In the genomic region with DNA sequence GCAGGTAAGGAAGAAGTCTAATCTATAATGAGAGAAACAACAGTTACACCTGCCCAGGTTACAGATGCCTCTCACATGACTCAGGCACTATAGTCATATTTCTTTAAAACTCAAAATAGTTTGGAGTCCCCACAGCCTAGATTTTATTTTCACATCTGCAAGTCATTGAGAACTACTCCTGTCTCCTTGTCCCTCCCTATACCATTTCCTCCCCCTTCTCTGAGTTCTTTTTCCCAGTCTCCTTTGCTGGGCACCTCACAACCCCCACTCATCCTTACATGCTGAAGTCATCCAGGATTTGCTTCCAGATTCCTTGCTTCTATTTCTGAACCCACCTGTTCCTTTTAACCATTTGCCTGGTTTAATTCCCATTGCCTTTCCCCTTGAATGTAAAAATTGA, we compare ENCODE assay signal across 14 cellular contexts.
DNase-seq lines count a peak whose midpoint lies in the region; ATAC-seq and TF ChIP-seq lines count a peak whose summit lies in the region.
"Had no signal": no experiment of that assay in that cellular context is flagged by ENCODE, and none has a peak within 500 bp of the region (broad histone marks: within the 10 kb centered on the region; RNA-seq: fewer than 3 reads in every experiment).

No MANE protein-coding gene starts in this region.

- H3K27ac ChIP-seq in GM23338 (ENCODE audit: low read depth) (no peak overlapping the region), esophagus muscularis mucosa (replicated peaks in 1 of 4) (no peak overlapping the region), WERI-Rb-1 (no peak overlapping the region), aorta (ENCODE audit: low read depth in 1 of 2, low read length in 2 of 2) (no peak overlapping the region)
- H3K27ac ChIP-seq: A549 had no signal

- no peaks in the 10 kb centered on the region for H3K79me2 ChIP-seq in GM23338 (replicated peaks; ENCODE audit: insufficient read depth)

- peaks cover 10% of the 10 kb centered on the region for H3K27me3 Mint-ChIP-seq in GM23338 (ENCODE audit: insufficient read depth, low read depth, poor library complexity)

- no peak overlapping the region for H2AFZ ChIP-seq in GM23338

- H3K4me3 Mint-ChIP-seq in GM23338: no peak overlapping the region
- H3K4me3 Mint-ChIP-seq: CD14-positive monocyte; CD8-positive, alpha-beta T cell had no signal

- TF ChIP-seq CTCF in GM23338 (conservative IDR thresholded peaks at IDR 0.05; ENCODE audit: low read depth in 2 of 2): no peak
- no peak for TF ChIP-seq CTCF in esophagus muscularis mucosa (IDR thresholded peaks at IDR 0.05)
- no peak for TF ChIP-seq CTCF in WERI-Rb-1 (IDR thresholded peaks at IDR 0.05; ENCODE audit: low read depth, low read length)

- peaks cover 15% of the 10 kb centered on the region; the same call in 1 of the 2 replicates for H3K9me2 ChIP-seq in GM23338 (ENCODE audit: insufficient read depth)

- H3K4me3 ChIP-seq in GM23338: no peak overlapping the region
- H3K4me3 ChIP-seq in esophagus muscularis mucosa: no peak overlapping the region
- no peak overlapping the region for H3K4me3 ChIP-seq in WERI-Rb-1 (ENCODE audit: low read depth, low read length)
- no peak overlapping the region for H3K4me3 ChIP-seq in aorta (ENCODE audit: low read length in 2 of 2)
- H3K4me3 ChIP-seq: A549 had no signal

- intact Hi-C loops in esophagus muscularis mucosa (cut with DNase I) (loop anchor here (5.0 kb wide), 1 partner anchor 623 kb away; the partner anchor contains the start of gene SCG2), aorta (cut with DNase I) (loop anchor here in 1 of 2 donors (10.0 kb wide), 1 partner anchor 476 kb away; no protein-coding TSS in a partner anchor)

- H3F3A ChIP-seq in GM23338 (replicated peaks; ENCODE audit: low read depth): no peaks in the 10 kb centered on the region

- no peak overlapping the region for H3K4me2 ChIP-seq in GM23338
- H3K4me2 ChIP-seq: A549 had no signal

- H3K27me3 ChIP-seq in GM23338 (ENCODE audit: insufficient read depth) (no peaks in the 10 kb centered on the region), esophagus muscularis mucosa (no peaks in the 10 kb centered on the region), WERI-Rb-1 (ENCODE audit: insufficient read depth, low read depth, severe bottlenecking) (no peaks in the 10 kb centered on the region), aorta (ENCODE audit: control insufficient read depth in 1 of 2, insufficient read depth in 2 of 2, low read length in 1 of 2) (no peaks in the 10 kb centered on the region)

- H3K9me3 ChIP-seq in esophagus muscularis mucosa (no peaks in the 10 kb centered on the region), WERI-Rb-1 (ENCODE audit: severe bottlenecking) (no peaks in the 10 kb centered on the region), aorta (ENCODE audit: control insufficient read depth, low read length) (no peaks in the 10 kb centered on the region)
- H3K9me3 ChIP-seq: A549 had no signal

- no peak for TF ChIP-seq EP300 in esophagus muscularis mucosa (IDR thresholded peaks at IDR 0.05)

- TF ChIP-seq POLR2A in esophagus muscularis mucosa (IDR thresholded peaks at IDR 0.05; ENCODE audit: low read depth): no peak

- H3K36me3 ChIP-seq in GM23338 (ENCODE audit: insufficient read depth) (no peaks in the 10 kb centered on the region), esophagus muscularis mucosa (no peaks in the 10 kb centered on the region), WERI-Rb-1 (no peaks in the 10 kb centered on the region), aorta (ENCODE audit: control insufficient read depth in 1 of 2, insufficient read depth in 2 of 2, low read length in 1 of 2) (no peaks in the 10 kb centered on the region)

- H3K4me1 Mint-ChIP-seq in GM23338: peaks cover 22% of the 10 kb centered on the region

- ATAC-seq in GM23338 (no peak), left lobe of liver (no peak), HG03108 (IDR thresholded peaks at IDR 0.05; ENCODE audit: unreplicated experiment) (no peak), aorta (ENCODE audit: low FRiP score) (no peak)
- ATAC-seq: A549; CD8-positive, alpha-beta T cell; HCT116 had no signal

- peaks cover 4% of the 10 kb centered on the region; the same call in 1 of the 3 replicates for H3K36me3 Mint-ChIP-seq in GM23338 (ENCODE audit: low read depth)
- H3K36me3 Mint-ChIP-seq: CD14-positive monocyte; CD8-positive, alpha-beta T cell had no signal

- H3K9me3 Mint-ChIP-seq in GM23338: peaks cover 3% of the 10 kb centered on the region; the same call in 2 of the 3 replicates
- H3K9me3 Mint-ChIP-seq: CD8-positive, alpha-beta T cell had no signal

- H3K27ac Mint-ChIP-seq in GM23338: peak overlapping the region; percentile 68; the same call in 1 of the 2 replicates
- H3K27ac Mint-ChIP-seq: CD14-positive monocyte; CD8-positive, alpha-beta T cell had no signal

- H3K4me1 ChIP-seq in GM23338 (ENCODE audit: insufficient read depth): peaks cover 7% of the 10 kb centered on the region; the same call in 1 of the 2 replicates
- peaks cover 0 to 10% (median 8%) of the 10 kb centered on the region in 4 donors for H3K4me1 ChIP-seq in esophagus muscularis mucosa
- peaks cover 0 to 2% of the 10 kb centered on the region in 2 donors for H3K4me1 ChIP-seq in aorta (ENCODE audit: control insufficient read depth in 1 of 2, insufficient read depth in 2 of 2, low read length in 2 of 2)

- DNase-seq in GM23338 (ENCODE audit: low spot score) (peak; percentile 8), esophagus muscularis mucosa (ENCODE audit: extremely low spot score) (peak; percentile 37), myocyte (ENCODE audit: low read depth) (peak; percentile 42), left lobe of liver (ENCODE audit: low spot score) (no peak), WERI-Rb-1 (no peak), aorta (no peak)
- DNase-seq: CD8-positive, alpha-beta T cell; COR-L47; DND-41; GF-D8 had no signal

- H4K20me1 ChIP-seq in GM23338 (replicated peaks; ENCODE audit: insufficient read depth): no peaks in the 10 kb centered on the region

TF ChIP-seq in GM23338, 12 proteins besides CTCF, POLR2A, EP300 and RAD21 (continues in another document):
- TF ChIP-seq POLR2AphosphoS5 (IDR thresholded peaks at IDR 0.05; ENCODE audit: low read depth): no peak
- TF ChIP-seq ETS1 (IDR thresholded peaks at IDR 0.05): no peak
- no peak for TF ChIP-seq STAT1 (IDR thresholded peaks at IDR 0.05; ENCODE audit: unreplicated experiment)
- TF ChIP-seq ZNF331 (CRISPR knock-in tag; IDR thresholded peaks at IDR 0.05; ENCODE audit: low read depth): no peak
- no peak for TF ChIP-seq ZNF114 (CRISPR knock-in tag; IDR thresholded peaks at IDR 0.05)
- TF ChIP-seq JUNB (IDR thresholded peaks at IDR 0.05; ENCODE audit: unreplicated experiment): no peak

Comparison
In these comparisons a context has a peak if more than half of its experiments do, and no peak if none do; other contexts are left out.
1. DNase-seq: peak in GM23338 (single experiment), esophagus muscularis mucosa (single experiment) and myocyte (single experiment); none in left lobe of liver (single experiment), WERI-Rb-1 (single experiment) and aorta (0 of 2).